ENCODE assay signal across 10 cellular contexts in the genomic region with DNA sequence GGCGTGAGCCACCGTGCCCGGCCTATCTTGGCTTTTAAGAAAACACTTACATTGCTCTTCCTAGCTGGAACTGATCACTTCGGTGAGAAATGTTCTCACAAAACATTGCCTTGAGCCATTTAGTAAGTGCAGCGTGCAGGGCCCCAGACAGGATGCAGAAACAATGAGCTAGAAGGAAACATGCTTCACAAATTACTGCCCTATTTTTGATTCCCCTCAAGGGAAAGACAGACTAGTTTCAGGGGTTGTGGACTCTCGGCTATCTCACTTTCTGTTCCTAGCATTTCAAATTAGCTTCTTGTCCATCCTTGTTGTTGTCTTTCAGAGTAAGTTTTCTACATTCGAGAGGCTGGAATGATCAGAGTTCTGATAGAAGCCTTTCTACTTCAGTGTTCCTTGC. TPM values are rescaled to one million over a fixed set of nuclear protein-coding genes. Genes with fewer than 3 reads are reported as not detected.
DNase-seq lines count a peak whose midpoint lies in the region; ATAC-seq lines count a peak whose summit lies in the region.
"Had no signal": no experiment of that assay in that cellular context is flagged by ENCODE, and none has a peak within 500 bp of the region (broad histone marks: within the 10 kb centered on the region; RNA-seq: fewer than 3 reads in every experiment).

No MANE protein-coding gene starts in this region.

- intact Hi-C loops in sciatic nerve (cut with DNase I): no loop called here

- ATAC-seq in GM18907 (IDR thresholded peaks at IDR 0.05; ENCODE audit: unreplicated experiment): peak; percentile 73
- peak; percentile 84 for ATAC-seq in GM21576 (IDR thresholded peaks at IDR 0.05; ENCODE audit: unreplicated experiment)
- ATAC-seq in HG03378 (IDR thresholded peaks at IDR 0.05; ENCODE audit: unreplicated experiment): peak; percentile 78
- no peak for ATAC-seq in sciatic nerve

- DNase-seq in renal cortical epithelial cell (ENCODE audit: low read depth): peak; percentile 56
- DNase-seq in amygdala (lab: John Stamatoyannopoulos, UW): no peak
- DNase-seq in sciatic nerve (ENCODE audit: low spot score): no peak
- no peak for DNase-seq in DMS79 (lab: John Stamatoyannopoulos, UW)
- DNase-seq: activated T-cell treated with anti-CD3 and anti-CD28 coated beads, Interleukin-2, amount 50 U/mL, for 1 hour; NCI-H2227 treated with DMSO at 0.1 percent for 48 hours; RPMI8226 had no signal

RNA-seq across cellular contexts. Expression of gene TGFB3, which starts 21.6 kb away (rescaled TPM):
- 2.6 and 4.2 TPM in 2 replicates for total RNA-seq in renal cortical epithelial cell
- total RNA-seq in sciatic nerve: 31.7 TPM

RNA-seq across cellular contexts. Expression of gene IFT43, which starts 25.3 kb away (rescaled TPM):
- total RNA-seq in renal cortical epithelial cell (30.2 and 30.7 TPM in 2 replicates), sciatic nerve (33.8 TPM)
